ENCODE assay signal across 8 cellular contexts in the genomic region with DNA sequence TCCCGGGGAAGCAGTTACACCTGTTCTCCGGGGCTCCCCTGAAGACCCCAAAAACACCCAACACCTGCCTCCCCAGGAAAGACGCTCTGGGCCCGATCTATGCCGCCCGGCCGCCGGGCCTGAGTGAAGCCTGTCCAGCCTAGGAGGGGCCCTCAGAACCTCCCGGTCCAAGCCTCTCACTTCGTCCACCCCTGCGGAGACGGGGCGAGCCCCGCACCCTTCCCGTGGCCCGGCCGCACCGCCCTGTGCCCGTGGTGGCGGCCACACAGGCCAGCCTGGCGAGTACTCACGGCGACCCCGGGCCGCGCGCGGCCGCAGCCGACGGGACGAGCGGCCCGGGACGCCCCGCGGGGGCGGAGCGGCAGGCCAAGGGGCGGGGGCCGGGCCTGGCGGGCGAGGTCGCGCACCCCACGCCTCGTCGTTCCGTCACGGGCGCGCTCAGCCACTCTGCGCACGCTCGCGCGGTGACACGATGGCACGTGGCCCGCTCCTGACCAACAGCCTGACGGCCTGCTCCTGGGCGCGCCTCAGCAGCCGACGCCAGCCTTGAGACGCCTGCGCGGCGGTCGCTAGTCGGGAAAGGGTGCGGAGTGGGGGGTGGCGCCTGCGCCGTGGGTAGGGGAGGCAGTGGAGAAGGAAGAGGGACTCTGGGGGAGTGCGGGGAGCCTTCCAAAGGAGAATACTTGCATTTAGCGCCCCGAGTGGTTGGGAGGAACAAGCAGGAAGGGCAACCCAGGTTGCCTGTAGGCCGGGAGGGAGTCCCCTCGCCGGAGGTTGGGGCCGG. TPM values are rescaled to one million over a fixed set of nuclear protein-coding genes. Genes with fewer than 3 reads are reported as not detected.
DNase-seq lines count a peak whose midpoint lies in the region; ATAC-seq and TF ChIP-seq lines count a peak whose summit lies in the region.

Gene PARP6, minus strand, starts transcription at position 342 of the 784 bp plus-strand sequence. CDS start 5,077 bp downstream, outside the sequence.

- CTCF ChIA-PET in WTC11 (lab: Charles Lee), result interaction anchor here (1.0 to 1.6 kb wide), 5 partner anchors 13 to 74 kb away, joined by 3 to 12 read pairs (median 4); partner anchors contain the start of gene GRAMD2A

- peak; percentile 94 for ATAC-seq in GM18868 (IDR thresholded peaks at IDR 0.05; ENCODE audit: unreplicated experiment)
- peak; percentile 96 for ATAC-seq in HG03108 (IDR thresholded peaks at IDR 0.05; ENCODE audit: unreplicated experiment)
- ATAC-seq in WTC11, result peak; percentile 98

- TF ChIP-seq CTCF in WTC11 (IDR thresholded peaks at IDR 0.05) (no peak), cardiac fibroblast (IDR thresholded peaks at IDR 0.05; ENCODE audit: low read depth, low read length) (peak; percentile 59)

- in situ Hi-C loops in ACHN (cut with HindIII; ENCODE audit: low pct_ligation_motif_present, low pct_unique_long_range_greater_than_20kb, low sequenced_read_pairs), result no loop called here

- H3K4me1 Mint-ChIP-seq in WTC11, result peaks cover 17% of the 10 kb centered on the region

- peak within 1 kb of the TSS; percentile 44 for H3K27ac Mint-ChIP-seq in WTC11

- peak within 1 kb of the TSS; percentile 84 for H3K4me3 Mint-ChIP-seq in WTC11

- H3K9me3 Mint-ChIP-seq in WTC11, result no peaks in the 10 kb centered on the region

- peaks cover under 1% of the 10 kb centered on the region; the same call in 1 of the 2 replicates for H3K36me3 Mint-ChIP-seq in WTC11

- DNase-seq in ACHN (peak; percentile 95), NCI-H2196 treated with DMSO at 0.1 percent for 48 hours (lab: John Stamatoyannopoulos, UW; ENCODE audit: unreplicated experiment) (peak; percentile 87), WTC11 (ENCODE audit: low spot score) (peak; percentile 97), cardiac fibroblast (ENCODE audit: low read depth in 2 of 2) (peak; percentile 96 to 99), iPS-NIHi7 (ENCODE audit: extremely low spot score) (peak; percentile 99), smooth muscle cell of the brain vasculature (ENCODE audit: low read depth, low spot score) (peak; percentile 92)

- H3K27me3 Mint-ChIP-seq in WTC11 (ENCODE audit: low read depth), result peaks cover 24% of the 10 kb centered on the region

- POLR2A ChIA-PET in WTC11 (lab: Charles Lee), result interaction anchor here (0.7 kb wide), 1 partner anchor 41 kb away, joined by 3 read pairs; the partner anchor contains the start of gene PKM

- H3K4me3 ChIP-seq in cardiac fibroblast (replicated peaks in 1 of 2; ENCODE audit: low read depth in 2 of 2, low read length in 2 of 2), result peak within 1 kb of the TSS; percentile 83 to 86

TF ChIP-seq in WTC11, 78 proteins besides CTCF, POLR2A, EP300 and RAD21 (continues in another document):
- TF ChIP-seq ATF6 (CRISPR knock-in tag; IDR thresholded peaks at IDR 0.05) (no peak), SOX15 (CRISPR knock-in tag; IDR thresholded peaks at IDR 0.05) (no peak), IRF1 (CRISPR knock-in tag; IDR thresholded peaks at IDR 0.05) (no peak), FOXK1 (CRISPR knock-in tag; IDR thresholded peaks at IDR 0.05) (peak; percentile 87), E2F5 (CRISPR knock-in tag; IDR thresholded peaks at IDR 0.05) (0 out of 2 replicates have a peak, but pooled peaks have one; percentile 57)
- TF ChIP-seq, protein P1, sequence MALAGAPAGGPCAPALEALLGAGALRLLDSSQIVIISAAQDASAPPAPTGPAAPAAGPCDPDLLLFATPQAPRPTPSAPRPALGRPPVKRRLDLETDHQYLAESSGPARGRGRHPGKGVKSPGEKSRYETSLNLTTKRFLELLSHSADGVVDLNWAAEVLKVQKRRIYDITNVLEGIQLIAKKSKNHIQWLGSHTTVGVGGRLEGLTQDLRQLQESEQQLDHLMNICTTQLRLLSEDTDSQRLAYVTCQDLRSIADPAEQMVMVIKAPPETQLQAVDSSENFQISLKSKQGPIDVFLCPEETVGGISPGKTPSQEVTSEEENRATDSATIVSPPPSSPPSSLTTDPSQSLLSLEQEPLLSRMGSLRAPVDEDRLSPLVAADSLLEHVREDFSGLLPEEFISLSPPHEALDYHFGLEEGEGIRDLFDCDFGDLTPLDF (CRISPR knock-in tag; IDR thresholded peaks at IDR 0.05), result peak; percentile 63; the same call in 1 of the 2 replicates
- TF ChIP-seq, protein P2, sequence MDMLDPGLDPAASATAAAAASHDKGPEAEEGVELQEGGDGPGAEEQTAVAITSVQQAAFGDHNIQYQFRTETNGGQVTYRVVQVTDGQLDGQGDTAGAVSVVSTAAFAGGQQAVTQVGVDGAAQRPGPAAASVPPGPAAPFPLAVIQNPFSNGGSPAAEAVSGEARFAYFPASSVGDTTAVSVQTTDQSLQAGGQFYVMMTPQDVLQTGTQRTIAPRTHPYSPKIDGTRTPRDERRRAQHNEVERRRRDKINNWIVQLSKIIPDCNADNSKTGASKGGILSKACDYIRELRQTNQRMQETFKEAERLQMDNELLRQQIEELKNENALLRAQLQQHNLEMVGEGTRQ (CRISPR knock-in tag; IDR thresholded peaks at IDR 0.05), result peak; percentile 96
- TF ChIP-seq, protein P3, sequence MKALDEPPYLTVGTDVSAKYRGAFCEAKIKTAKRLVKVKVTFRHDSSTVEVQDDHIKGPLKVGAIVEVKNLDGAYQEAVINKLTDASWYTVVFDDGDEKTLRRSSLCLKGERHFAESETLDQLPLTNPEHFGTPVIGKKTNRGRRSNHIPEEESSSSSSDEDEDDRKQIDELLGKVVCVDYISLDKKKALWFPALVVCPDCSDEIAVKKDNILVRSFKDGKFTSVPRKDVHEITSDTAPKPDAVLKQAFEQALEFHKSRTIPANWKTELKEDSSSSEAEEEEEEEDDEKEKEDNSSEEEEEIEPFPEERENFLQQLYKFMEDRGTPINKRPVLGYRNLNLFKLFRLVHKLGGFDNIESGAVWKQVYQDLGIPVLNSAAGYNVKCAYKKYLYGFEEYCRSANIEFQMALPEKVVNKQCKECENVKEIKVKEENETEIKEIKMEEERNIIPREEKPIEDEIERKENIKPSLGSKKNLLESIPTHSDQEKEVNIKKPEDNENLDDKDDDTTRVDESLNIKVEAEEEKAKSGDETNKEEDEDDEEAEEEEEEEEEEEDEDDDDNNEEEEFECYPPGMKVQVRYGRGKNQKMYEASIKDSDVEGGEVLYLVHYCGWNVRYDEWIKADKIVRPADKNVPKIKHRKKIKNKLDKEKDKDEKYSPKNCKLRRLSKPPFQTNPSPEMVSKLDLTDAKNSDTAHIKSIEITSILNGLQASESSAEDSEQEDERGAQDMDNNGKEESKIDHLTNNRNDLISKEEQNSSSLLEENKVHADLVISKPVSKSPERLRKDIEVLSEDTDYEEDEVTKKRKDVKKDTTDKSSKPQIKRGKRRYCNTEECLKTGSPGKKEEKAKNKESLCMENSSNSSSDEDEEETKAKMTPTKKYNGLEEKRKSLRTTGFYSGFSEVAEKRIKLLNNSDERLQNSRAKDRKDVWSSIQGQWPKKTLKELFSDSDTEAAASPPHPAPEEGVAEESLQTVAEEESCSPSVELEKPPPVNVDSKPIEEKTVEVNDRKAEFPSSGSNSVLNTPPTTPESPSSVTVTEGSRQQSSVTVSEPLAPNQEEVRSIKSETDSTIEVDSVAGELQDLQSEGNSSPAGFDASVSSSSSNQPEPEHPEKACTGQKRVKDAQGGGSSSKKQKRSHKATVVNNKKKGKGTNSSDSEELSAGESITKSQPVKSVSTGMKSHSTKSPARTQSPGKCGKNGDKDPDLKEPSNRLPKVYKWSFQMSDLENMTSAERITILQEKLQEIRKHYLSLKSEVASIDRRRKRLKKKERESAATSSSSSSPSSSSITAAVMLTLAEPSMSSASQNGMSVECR (CRISPR knock-in tag; IDR thresholded peaks at IDR 0.05; ENCODE audit: borderline replicate concordance), result peak; percentile 54; the same call in 1 of the 2 replicates

RNA-seq across cellular contexts. Expression of gene PARP6, which starts in this region (rescaled TPM):
- total RNA-seq in WTC11 (2021), result 40.8 to 42.1 TPM (median 41.9 TPM) in 3 replicates

Comparison
In these comparisons a context has a peak if more than half of its experiments do, and no peak if none do; other contexts are left out.
1. Peak in every context shown above with its lines: DNase-seq, ATAC-seq and H3K4me3 ChIP-seq.